10 cellular contexts compared by ENCODE assay signal in genomic region chr1:75133754-75134655, GRCh38. TPM values are rescaled to one million over a fixed set of nuclear protein-coding genes. Genes with fewer than 3 reads are reported as not detected.
DNase-seq lines count a peak whose midpoint lies in the region; TF ChIP-seq lines count a peak whose summit lies in the region.
"Had no signal": no experiment of that assay in that cellular context is flagged by ENCODE, and none has a peak within 500 bp of the region (broad histone marks: within the 10 kb centered on the region; RNA-seq: fewer than 3 reads in every experiment).

TSS of gene LHX8 (plus strand) at chr1:75134388. CDS start at chr1:75136615, 2,227 bp downstream.

- peak within 1 kb of the TSS; percentile 94 for H3K18ac ChIP-seq in neuronal stem cell (ENCODE audit: low read length)

- no peak within 1 kb of the TSS for H2BK120ac ChIP-seq in neuronal stem cell (ENCODE audit: low read depth, low read length)

- no peaks in the 10 kb centered on the region for H3K79me2 ChIP-seq in OCI-LY7 (ENCODE audit: insufficient read depth, low read depth, low read length)
- H3K79me2 ChIP-seq: parathyroid adenoma had no signal

- H2BK5ac ChIP-seq in neuronal stem cell (ENCODE audit: low read length), result peak within 1 kb of the TSS; percentile 7

- TF ChIP-seq CTCF in endodermal cell (conservative IDR thresholded peaks at IDR 0.05) (no peak), OCI-LY7 (conservative IDR thresholded peaks at IDR 0.05; ENCODE audit: low read length) (no peak)

- POLR2A ChIA-PET in OCI-LY7 (lab: Charles Lee), result interaction anchor here (0.6 to 0.7 kb wide), 2 partner anchors 11 to 175 kb away, joined by 3 to 4 read pairs; no protein-coding TSS in a partner anchor

- no peak within 1 kb of the TSS for H4K8ac ChIP-seq in neuronal stem cell (ENCODE audit: low read depth, low read length)

- peak within 1 kb of the TSS; percentile 17 for H3K23ac ChIP-seq in neuronal stem cell (ENCODE audit: low read depth, low read length, poor library complexity)

- H3K27ac ChIP-seq in endodermal cell (ENCODE audit: low read depth, low read length), result no peak within 1 kb of the TSS
- no peak within 1 kb of the TSS for H3K27ac ChIP-seq in neuronal stem cell (replicated peaks; ENCODE audit: low read length)
- H3K27ac ChIP-seq in OCI-LY7 (ENCODE audit: low read depth, low read length, poor library complexity, severe bottlenecking), result no peak within 1 kb of the TSS
- H3K27ac ChIP-seq: parathyroid adenoma had no signal

- no peaks in the 10 kb centered on the region for H4K20me1 ChIP-seq in OCI-LY7 (ENCODE audit: insufficient read depth, low read length)

- H3K36me3 ChIP-seq in endodermal cell (ENCODE audit: control insufficient read depth, insufficient read depth, low read length), result no peaks in the 10 kb centered on the region
- no peaks in the 10 kb centered on the region for H3K36me3 ChIP-seq in neuronal stem cell (replicated peaks in 1 of 2; ENCODE audit: control insufficient read depth in 2 of 2, insufficient read depth in 2 of 2, low read length in 2 of 2)
- H3K36me3 ChIP-seq in OCI-LY7 (ENCODE audit: insufficient read depth, low read length), result no peaks in the 10 kb centered on the region

- H3K4me1 ChIP-seq in endodermal cell (ENCODE audit: control insufficient read depth, insufficient read depth, low read length), result peaks cover 15% of the 10 kb centered on the region
- H3K4me1 ChIP-seq in neuronal stem cell (ENCODE audit: control insufficient read depth in 2 of 2, insufficient read depth in 1 of 2, low read depth in 1 of 2, low read length in 2 of 2), result peaks cover 16 to 32% of the 10 kb centered on the region in 2 donors
- no peaks in the 10 kb centered on the region for H3K4me1 ChIP-seq in OCI-LY7 (ENCODE audit: insufficient read depth, low read length, poor library complexity, severe bottlenecking)
- H3K4me1 ChIP-seq: parathyroid adenoma had no signal

- intact Hi-C loops in OCI-LY7 (cut with micrococcal nuclease; ENCODE audit: unreplicated experiment), result no loop called here

- no peak within 1 kb of the TSS for H4K91ac ChIP-seq in neuronal stem cell (ENCODE audit: low read depth, low read length, poor library complexity)

- BruUV-seq in OCI-LY7 (replicated peaks; lab: Mats Ljungman, UMichigan), result no TSS peak

- peak within 1 kb of the TSS; percentile 79 for H2AFZ ChIP-seq in neuronal stem cell (ENCODE audit: low read length)
- H2AFZ ChIP-seq in OCI-LY7 (ENCODE audit: low read length), result no peak within 1 kb of the TSS
- H2AFZ ChIP-seq: parathyroid adenoma had no signal

- H3K27me3 ChIP-seq in endodermal cell (ENCODE audit: control insufficient read depth, insufficient read depth, low read length, poor library complexity, severe bottlenecking) (peaks cover 100% of the 10 kb centered on the region), neuronal stem cell (ENCODE audit: control insufficient read depth in 3 of 3, insufficient read depth in 3 of 3, low read depth in 1 of 3, low read length in 3 of 3) (peaks cover 29 to 100% (median 83%) of the 10 kb centered on the region in 3 experiments)

- H3K9me3 ChIP-seq in endodermal cell (ENCODE audit: control insufficient read depth, low read length) (no peaks in the 10 kb centered on the region), neuronal stem cell (replicated peaks in 1 of 2; ENCODE audit: control insufficient read depth in 2 of 2, insufficient read depth in 1 of 2, low read depth in 1 of 2, low read length in 2 of 2) (no peaks in the 10 kb centered on the region), OCI-LY7 (ENCODE audit: low read length) (no peaks in the 10 kb centered on the region)

- no peaks in the 10 kb centered on the region for H3K9me2 ChIP-seq in OCI-LY7 (ENCODE audit: insufficient read depth, low read length)

- H3K36me3 Mint-ChIP-seq in endodermal cell (ENCODE audit: low read depth), result no peaks in the 10 kb centered on the region

- no peak within 1 kb of the TSS for H3K4ac ChIP-seq in neuronal stem cell (ENCODE audit: low read length)

- peak within 1 kb of the TSS; percentile 84 for H3K4me2 ChIP-seq in neuronal stem cell (ENCODE audit: insufficient read depth, low read length, poor library complexity, severe bottlenecking)
- no peak within 1 kb of the TSS for H3K4me2 ChIP-seq in OCI-LY7 (ENCODE audit: low read length)

- H3K79me1 ChIP-seq in neuronal stem cell (ENCODE audit: low read depth, low read length), result no peaks in the 10 kb centered on the region

- H3K4me3 ChIP-seq in endodermal cell (ENCODE audit: low read length), result peak within 1 kb of the TSS; percentile 76
- H3K4me3 ChIP-seq in neuronal stem cell (ENCODE audit: low read length in 2 of 2), result peak within 1 kb of the TSS in 1 of 2 donors; percentile 75
- H3K4me3 ChIP-seq in OCI-LY7 (ENCODE audit: low read depth, low read length, poor library complexity, severe bottlenecking), result no peak within 1 kb of the TSS

- H3K27ac Mint-ChIP-seq in endodermal cell, result no peak within 1 kb of the TSS

- 0 to 1% methylated on average over 11 to 22 of the region's 23 CpGs for WGBS in endodermal cell (ENCODE audit: insufficient coverage in 1 of 2, insufficient read length in 1 of 2), 2 experiments
- WGBS in neuronal stem cell (ENCODE audit: extremely low coverage in 2 of 2, insufficient read length in 2 of 2, insufficient replicate concordance in 1 of 2), 2 donors, result no CpG with 5 or more reads among the region's 23 CpGs

- CTCF ChIA-PET in OCI-LY7 (lab: Charles Lee; ENCODE audit: unreplicated experiment), result interaction anchor here (0.6 kb wide), 1 partner anchor 297 kb away, joined by 8 read pairs; no protein-coding TSS in a partner anchor

- no peak within 1 kb of the TSS for H2AK5ac ChIP-seq in neuronal stem cell (ENCODE audit: low read depth, low read length)

- no peaks in the 10 kb centered on the region for H3K9me3 Mint-ChIP-seq in endodermal cell

- no peak within 1 kb of the TSS for H2BK12ac ChIP-seq in neuronal stem cell (ENCODE audit: low read length)

- peak within 1 kb of the TSS; percentile 56 for H3K4me3 Mint-ChIP-seq in endodermal cell

- H3K27me3 Mint-ChIP-seq in endodermal cell (ENCODE audit: insufficient read depth), result peaks cover 99% of the 10 kb centered on the region

- H2BK15ac ChIP-seq in neuronal stem cell (ENCODE audit: low read length), result no peak within 1 kb of the TSS

- no peak within 1 kb of the TSS for H3K9ac ChIP-seq in endodermal cell (ENCODE audit: extremely low read depth, low read length, poor library complexity, severe bottlenecking)
- peak within 1 kb of the TSS; percentile 70 for H3K9ac ChIP-seq in neuronal stem cell (ENCODE audit: low read depth, low read length, poor library complexity)
- H3K9ac ChIP-seq: parathyroid adenoma had no signal

- peaks cover 54% of the 10 kb centered on the region for H3K4me1 Mint-ChIP-seq in endodermal cell

- DNase-seq in EH (ENCODE audit: low read depth) (peak; percentile 4), M059J (ENCODE audit: low read depth) (peak; percentile 59), endodermal cell (peak; percentile 81), neuronal stem cell (ENCODE audit: low spot score) (peak; percentile 67), OCI-LY7 (ENCODE audit: low spot score) (no peak), NCI-H1436 treated with DMSO at 0.1 percent for 48 hours (lab: John Stamatoyannopoulos, UW) (no peak), mesenteric fat pad (ENCODE audit: low spot score) (no peak), NCI-H2107 treated with DMSO at 0.1 percent for 48 hours (lab: John Stamatoyannopoulos, UW; ENCODE audit: unreplicated experiment) (no peak)
- DNase-seq: central memory CD4-positive, alpha-beta T cell had no signal

- no peak within 1 kb of the TSS for H3K14ac ChIP-seq in neuronal stem cell (ENCODE audit: low read length)

RNA-seq across cellular contexts. Expression of gene LHX8, which starts in this region (rescaled TPM):
- 1.5 and 1.6 TPM in 2 replicates for total RNA-seq in M059J (2014; rRNA removed; shearing (Covaris generic))
- total RNA-seq in endodermal cell (not detected), OCI-LY7 (2022) (not detected in 2 replicates), mesenteric fat pad (not detected)
- polyA plus RNA-seq in endodermal cell (2013, experiment 1 of 2), result 0.85 TPM
- polyA plus RNA-seq in endodermal cell (2013, experiment 2 of 2), result 1.1 TPM
- polyA plus RNA-seq in neuronal stem cell (2013, experiment 1 of 2), result 0.07 TPM
- 0.04 TPM for polyA plus RNA-seq in neuronal stem cell (2013, experiment 2 of 2)
- total RNA-seq in OCI-LY7 (2014; rRNA removed; shearing (Covaris generic)), result not detected in 2 replicates

Comparison
In these comparisons a context has a peak if more than half of its experiments do, and no peak if none do; other contexts are left out.
1. DNase-seq: peak in EH (single experiment), M059J (single experiment), endodermal cell (single experiment) and neuronal stem cell (single experiment); none in OCI-LY7 (single experiment), NCI-H1436 treated with DMSO at 0.1 percent for 48 hours (single experiment), mesenteric fat pad (single experiment) and NCI-H2107 treated with DMSO at 0.1 percent for 48 hours (single experiment).